Comparison of ENCODE assay signal across 8 cellular contexts in the genomic region with DNA sequence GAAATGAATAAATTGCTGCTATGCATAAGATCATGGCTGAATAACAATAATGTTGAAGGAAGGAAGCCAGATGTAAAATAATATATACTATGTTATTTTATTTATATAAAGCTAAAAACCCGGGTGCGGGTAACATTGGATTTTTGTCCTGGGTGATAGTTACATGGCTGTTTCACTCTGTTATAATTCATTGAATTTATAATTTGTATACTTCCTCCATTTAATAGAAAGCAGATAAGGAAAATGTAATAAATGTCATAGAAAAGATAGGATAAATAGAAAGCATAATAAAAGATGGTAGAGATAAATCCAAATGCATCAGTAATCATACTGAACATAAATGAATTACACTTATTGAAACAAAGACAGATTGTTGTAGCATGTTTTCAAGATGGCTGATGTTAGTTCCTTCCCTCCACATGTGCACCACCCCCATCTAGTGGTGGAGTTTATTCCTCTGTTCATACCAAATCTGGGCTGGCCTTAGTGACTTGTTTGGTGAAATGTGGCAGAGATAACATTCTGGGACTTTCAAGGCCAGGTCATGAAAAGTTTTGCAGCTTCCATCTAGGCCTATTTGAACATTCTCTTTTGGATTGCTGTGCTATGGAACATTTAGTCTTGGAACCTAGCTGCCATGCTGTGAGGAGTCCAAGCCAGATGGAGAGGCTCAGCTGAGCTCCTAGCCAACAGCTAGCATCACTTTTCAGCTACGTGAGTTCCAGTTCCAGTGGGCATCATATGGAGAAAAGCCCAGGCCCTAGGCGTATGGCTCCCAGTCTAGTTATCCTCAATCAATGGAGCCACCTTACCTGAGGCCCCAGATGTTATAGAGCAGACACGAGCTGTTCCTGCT. TPM values are rescaled to one million over a fixed set of nuclear protein-coding genes. Genes with fewer than 3 reads are reported as not detected.
DNase-seq lines count a peak whose midpoint lies in the region; ATAC-seq and TF ChIP-seq lines count a peak whose summit lies in the region.

No MANE protein-coding gene starts in this region.

- H3K27ac Mint-ChIP-seq in HFFc6, result no peak overlapping the region
- peak overlapping the region; percentile 71 for H3K27ac Mint-ChIP-seq in activated T-cell treated with anti-CD3 and anti-CD28 coated beads, Interleukin-2, amount 50 U/mL, for 72 hours

- no peak for TF ChIP-seq EP300 in sigmoid colon (IDR thresholded peaks at IDR 0.05)

- H3K27me3 ChIP-seq in foreskin keratinocyte (no peaks in the 10 kb centered on the region), sigmoid colon (no peaks in the 10 kb centered on the region)

- WGBS in sigmoid colon, 2 donors, result 70 to 72% methylated on average over 5 of the region's 5 CpGs

- peak; percentile 90 to 91 for ATAC-seq in activated T-cell treated with anti-CD3 and anti-CD28 coated beads, Interleukin-2, amount 50 U/mL, for 72 hours (replicated peaks in 1 of 2)
- peak; percentile 62 for ATAC-seq in foreskin keratinocyte
- ATAC-seq in GM19467 (IDR thresholded peaks at IDR 0.05; ENCODE audit: unreplicated experiment), result no peak

- H3K27ac ChIP-seq in foreskin keratinocyte (no peak overlapping the region), sigmoid colon (no peak overlapping the region)

- TF ChIP-seq POLR2A in sigmoid colon (IDR thresholded peaks at IDR 0.05), result no peak

- H3K27me3 Mint-ChIP-seq in HFFc6 (ENCODE audit: insufficient read depth), result no peaks in the 10 kb centered on the region
- no peaks in the 10 kb centered on the region for H3K27me3 Mint-ChIP-seq in activated T-cell treated with anti-CD3 and anti-CD28 coated beads, Interleukin-2, amount 50 U/mL, for 72 hours (ENCODE audit: low read depth)

- intact Hi-C loops in sigmoid colon (cut with DNase I), result loop anchor here (1.0 kb wide), 1 partner anchor 53 kb away; no protein-coding TSS in a partner anchor

- H3K9me3 Mint-ChIP-seq in HFFc6, result peaks cover 12% of the 10 kb centered on the region
- H3K9me3 Mint-ChIP-seq in activated T-cell treated with anti-CD3 and anti-CD28 coated beads, Interleukin-2, amount 50 U/mL, for 72 hours, result no peaks in the 10 kb centered on the region

- H3K4me3 ChIP-seq in sigmoid colon, result no peak overlapping the region

- H3K4me1 Mint-ChIP-seq in HFFc6 (ENCODE audit: low read depth), result no peaks in the 10 kb centered on the region
- peaks cover 11% of the 10 kb centered on the region for H3K4me1 Mint-ChIP-seq in activated T-cell treated with anti-CD3 and anti-CD28 coated beads, Interleukin-2, amount 50 U/mL, for 72 hours (ENCODE audit: low read depth)

- TF ChIP-seq CTCF in HFFc6 (IDR thresholded peaks at IDR 0.05), result peak; percentile 87
- peak; percentile 92 for TF ChIP-seq CTCF in foreskin keratinocyte (conservative IDR thresholded peaks at IDR 0.05)
- TF ChIP-seq CTCF in sigmoid colon (IDR thresholded peaks at IDR 0.05), result peak in 3 of 4 experiments; percentile 50 to 64 (median 59)

- no peaks in the 10 kb centered on the region for H3K36me3 ChIP-seq in sigmoid colon

- no peaks in the 10 kb centered on the region for H3K9me3 ChIP-seq in sigmoid colon

- no peak overlapping the region for H3K4me3 Mint-ChIP-seq in HFFc6
- peak overlapping the region; percentile 9 to 46 for H3K4me3 Mint-ChIP-seq in activated T-cell treated with anti-CD3 and anti-CD28 coated beads, Interleukin-2, amount 50 U/mL, for 72 hours

- H3K4me1 ChIP-seq in foreskin keratinocyte (peaks cover 7% of the 10 kb centered on the region), sigmoid colon (no peaks in the 10 kb centered on the region)

- peaks cover 14% of the 10 kb centered on the region for H3K36me3 Mint-ChIP-seq in HFFc6 (ENCODE audit: low read depth)
- H3K36me3 Mint-ChIP-seq in activated T-cell treated with anti-CD3 and anti-CD28 coated beads, Interleukin-2, amount 50 U/mL, for 72 hours (ENCODE audit: insufficient read depth in 2 of 2), result no peaks in the 10 kb centered on the region

- DNase-seq in DMS53 (lab: John Stamatoyannopoulos, UW), result peak; percentile 86
- peak; percentile 47 for DNase-seq in HFFc6
- DNase-seq in OCI-M1 (lab: John Stamatoyannopoulos, UW), result peak; percentile 86
- DNase-seq in activated T-cell treated with anti-CD3 and anti-CD28 coated beads, Interleukin-2, amount 50 U/mL, for 72 hours, result peak; percentile 75 to 77
- DNase-seq in foreskin keratinocyte, result peak; percentile 21 to 50
- DNase-seq in sigmoid colon, result no peak
- DNase-seq in DMS79 (lab: John Stamatoyannopoulos, UW), result no peak

RNA-seq across cellular contexts. Expression of a gene that starts 46.9 kb away (rescaled TPM):
- total RNA-seq in HFFc6 (2021; fragmentation: NEBNext Ultra II Directional; extraction: Animal tissue kit (Norgen Biotek cat#: 25700)), result 10 to 100 TPM in 1 of 6 experiments, 1 to 10 TPM in 5; 6.8 to 12.4 (median 8.8) TPM
- 10 to 100 TPM; 40.8 to 44.8 TPM for total RNA-seq in activated T-cell treated with anti-CD3 and anti-CD28 coated beads, Interleukin-2, amount 50 U/mL, for 72 hours
- 9.2 and 12.0 TPM in 2 replicates for total RNA-seq in foreskin keratinocyte
- 3.0 and 3.2 TPM in 2 replicates for polyA plus RNA-seq in foreskin keratinocyte
- 10 to 100 TPM; 12.5 to 16.8 (median 14.7) TPM for total RNA-seq in sigmoid colon
- polyA plus RNA-seq in sigmoid colon, result 100 to 1,000 TPM in 2 of 3 donors, 10 to 100 TPM in 1; 80.8 to 219 (median 174) TPM

Comparison
In these comparisons a context has a peak if more than half of its experiments do, and no peak if none do; other contexts are left out.
1. DNase-seq: peak in DMS53 (single experiment), HFFc6 (single experiment), OCI-M1 (single experiment), activated T-cell treated with anti-CD3 and anti-CD28 coated beads, Interleukin-2, amount 50 U/mL, for 72 hours (2 of 2) and foreskin keratinocyte (2 of 2); none in sigmoid colon (single experiment) and DMS79 (single experiment).
2. Peak in every context shown above with its lines, with median percentiles within 50 percentile points of each other: CTCF ChIP-seq.